ENCODE assay signal across 1 cellular context in the genomic region with DNA sequence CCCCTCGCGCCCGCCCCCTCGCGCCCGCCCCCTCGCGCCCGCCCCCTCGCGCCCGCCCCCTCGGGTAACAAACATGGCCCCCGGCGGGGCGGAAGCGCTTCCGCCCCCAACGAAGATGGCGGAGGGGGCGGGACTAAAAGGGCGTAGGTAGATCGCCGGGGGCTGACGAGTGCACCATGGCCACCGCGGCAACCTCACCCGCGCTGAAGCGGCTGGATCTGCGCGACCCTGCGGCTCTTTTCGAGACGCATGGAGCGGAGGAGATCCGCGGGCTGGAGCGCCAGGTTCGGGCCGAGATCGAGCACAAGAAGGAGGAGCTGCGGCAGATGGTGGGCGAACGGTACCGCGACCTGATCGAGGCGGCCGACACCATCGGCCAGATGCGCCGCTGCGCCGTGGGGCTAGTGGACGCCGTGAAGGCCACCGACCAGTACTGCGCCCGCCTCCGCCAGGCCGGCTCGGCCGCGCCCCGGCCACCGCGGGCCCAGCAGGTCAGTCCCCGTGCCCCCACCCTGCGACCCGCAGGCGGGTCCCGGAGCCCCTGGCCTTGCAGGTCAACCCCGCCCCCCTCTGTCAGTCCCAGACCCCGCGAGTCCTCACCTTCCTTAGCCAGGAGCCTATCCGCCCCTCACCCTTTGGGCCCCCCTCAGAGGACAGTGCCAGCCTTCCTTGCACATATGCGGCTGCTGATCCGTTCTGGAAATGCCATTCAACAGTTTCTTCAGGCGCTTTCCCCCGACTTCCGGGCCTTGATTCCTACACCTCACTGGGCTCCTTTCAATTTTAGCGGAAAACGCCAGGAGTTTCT.
TF ChIP-seq lines count a peak whose summit lies in the region.

A gene with protein sequence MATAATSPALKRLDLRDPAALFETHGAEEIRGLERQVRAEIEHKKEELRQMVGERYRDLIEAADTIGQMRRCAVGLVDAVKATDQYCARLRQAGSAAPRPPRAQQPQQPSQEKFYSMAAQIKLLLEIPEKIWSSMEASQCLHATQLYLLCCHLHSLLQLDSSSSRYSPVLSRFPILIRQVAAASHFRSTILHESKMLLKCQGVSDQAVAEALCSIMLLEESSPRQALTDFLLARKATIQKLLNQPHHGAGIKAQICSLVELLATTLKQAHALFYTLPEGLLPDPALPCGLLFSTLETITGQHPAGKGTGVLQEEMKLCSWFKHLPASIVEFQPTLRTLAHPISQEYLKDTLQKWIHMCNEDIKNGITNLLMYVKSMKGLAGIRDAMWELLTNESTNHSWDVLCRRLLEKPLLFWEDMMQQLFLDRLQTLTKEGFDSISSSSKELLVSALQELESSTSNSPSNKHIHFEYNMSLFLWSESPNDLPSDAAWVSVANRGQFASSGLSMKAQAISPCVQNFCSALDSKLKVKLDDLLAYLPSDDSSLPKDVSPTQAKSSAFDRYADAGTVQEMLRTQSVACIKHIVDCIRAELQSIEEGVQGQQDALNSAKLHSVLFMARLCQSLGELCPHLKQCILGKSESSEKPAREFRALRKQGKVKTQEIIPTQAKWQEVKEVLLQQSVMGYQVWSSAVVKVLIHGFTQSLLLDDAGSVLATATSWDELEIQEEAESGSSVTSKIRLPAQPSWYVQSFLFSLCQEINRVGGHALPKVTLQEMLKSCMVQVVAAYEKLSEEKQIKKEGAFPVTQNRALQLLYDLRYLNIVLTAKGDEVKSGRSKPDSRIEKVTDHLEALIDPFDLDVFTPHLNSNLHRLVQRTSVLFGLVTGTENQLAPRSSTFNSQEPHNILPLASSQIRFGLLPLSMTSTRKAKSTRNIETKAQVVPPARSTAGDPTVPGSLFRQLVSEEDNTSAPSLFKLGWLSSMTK (plus strand): TSS at position 162 of the 808 bp plus-strand sequence. CDS start 15 bp downstream, at position 177.

TF ChIP-seq in SK-N-SH, 30 proteins besides CTCF, POLR2A, EP300 and RAD21 (continued from another document):
- TF ChIP-seq, protein P1, sequence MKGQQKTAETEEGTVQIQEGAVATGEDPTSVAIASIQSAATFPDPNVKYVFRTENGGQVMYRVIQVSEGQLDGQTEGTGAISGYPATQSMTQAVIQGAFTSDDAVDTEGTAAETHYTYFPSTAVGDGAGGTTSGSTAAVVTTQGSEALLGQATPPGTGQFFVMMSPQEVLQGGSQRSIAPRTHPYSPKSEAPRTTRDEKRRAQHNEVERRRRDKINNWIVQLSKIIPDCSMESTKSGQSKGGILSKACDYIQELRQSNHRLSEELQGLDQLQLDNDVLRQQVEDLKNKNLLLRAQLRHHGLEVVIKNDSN (IDR thresholded peaks at IDR 0.05; ENCODE audit: borderline replicate concordance, low read depth): no peak
- TF ChIP-seq SIN3A (IDR thresholded peaks at IDR 0.05; ENCODE audit: borderline replicate concordance, low read depth, low read length) (0 out of 2 replicates have a peak, but pooled peaks have one; percentile 51), TAF1 (IDR thresholded peaks at IDR 0.05; ENCODE audit: borderline replicate concordance, low read depth, low read length) (peak; percentile 67), ELF1 (IDR thresholded peaks at IDR 0.05) (no peak), TEAD4 (IDR thresholded peaks at IDR 0.05; ENCODE audit: borderline replicate concordance, insufficient read depth) (no peak), NRF1 (IDR thresholded peaks at IDR 0.05; ENCODE audit: low read depth, low read length) (no peak), PBX3 (IDR thresholded peaks at IDR 0.05) (no peak; the same call in 1 of the 2 replicates), YY1 (IDR thresholded peaks at IDR 0.05; ENCODE audit: low read depth) (peak; percentile 99), GABPA (IDR thresholded peaks at IDR 0.05; ENCODE audit: low read depth) (peak; percentile 87), SMC3 (IDR thresholded peaks at IDR 0.05; ENCODE audit: low read depth, low read length) (no peak), EZH2phosphoT487 (IDR thresholded peaks at IDR 0.05; ENCODE audit: borderline replicate concordance, low read depth) (no peak), RFX5 (IDR thresholded peaks at IDR 0.05; ENCODE audit: low read length) (no peak), NFIC (IDR thresholded peaks at IDR 0.05; ENCODE audit: borderline replicate concordance) (no peak), GATA2 (CRISPR knock-in tag; IDR thresholded peaks at IDR 0.05) (no peak), FOXM1 (IDR thresholded peaks at IDR 0.05; ENCODE audit: low read depth) (no peak), FOSL2 (IDR thresholded peaks at IDR 0.05; ENCODE audit: borderline replicate concordance, low read depth) (no peak), TCF12 (IDR thresholded peaks at IDR 0.05) (no peak), MEF2A (IDR thresholded peaks at IDR 0.05; ENCODE audit: borderline replicate concordance, low read depth) (no peak)
- TF ChIP-seq, protein P2, sequence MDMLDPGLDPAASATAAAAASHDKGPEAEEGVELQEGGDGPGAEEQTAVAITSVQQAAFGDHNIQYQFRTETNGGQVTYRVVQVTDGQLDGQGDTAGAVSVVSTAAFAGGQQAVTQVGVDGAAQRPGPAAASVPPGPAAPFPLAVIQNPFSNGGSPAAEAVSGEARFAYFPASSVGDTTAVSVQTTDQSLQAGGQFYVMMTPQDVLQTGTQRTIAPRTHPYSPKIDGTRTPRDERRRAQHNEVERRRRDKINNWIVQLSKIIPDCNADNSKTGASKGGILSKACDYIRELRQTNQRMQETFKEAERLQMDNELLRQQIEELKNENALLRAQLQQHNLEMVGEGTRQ (IDR thresholded peaks at IDR 0.05; ENCODE audit: borderline replicate concordance, low read depth, low read length): no peak
- TF ChIP-seq, protein P3, sequence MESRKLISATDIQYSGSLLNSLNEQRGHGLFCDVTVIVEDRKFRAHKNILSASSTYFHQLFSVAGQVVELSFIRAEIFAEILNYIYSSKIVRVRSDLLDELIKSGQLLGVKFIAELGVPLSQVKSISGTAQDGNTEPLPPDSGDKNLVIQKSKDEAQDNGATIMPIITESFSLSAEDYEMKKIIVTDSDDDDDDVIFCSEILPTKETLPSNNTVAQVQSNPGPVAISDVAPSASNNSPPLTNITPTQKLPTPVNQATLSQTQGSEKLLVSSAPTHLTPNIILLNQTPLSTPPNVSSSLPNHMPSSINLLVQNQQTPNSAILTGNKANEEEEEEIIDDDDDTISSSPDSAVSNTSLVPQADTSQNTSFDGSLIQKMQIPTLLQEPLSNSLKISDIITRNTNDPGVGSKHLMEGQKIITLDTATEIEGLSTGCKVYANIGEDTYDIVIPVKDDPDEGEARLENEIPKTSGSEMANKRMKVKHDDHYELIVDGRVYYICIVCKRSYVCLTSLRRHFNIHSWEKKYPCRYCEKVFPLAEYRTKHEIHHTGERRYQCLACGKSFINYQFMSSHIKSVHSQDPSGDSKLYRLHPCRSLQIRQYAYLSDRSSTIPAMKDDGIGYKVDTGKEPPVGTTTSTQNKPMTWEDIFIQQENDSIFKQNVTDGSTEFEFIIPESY (IDR thresholded peaks at IDR 0.05; ENCODE audit: borderline replicate concordance, low read depth): no peak
- TF ChIP-seq, protein P4, sequence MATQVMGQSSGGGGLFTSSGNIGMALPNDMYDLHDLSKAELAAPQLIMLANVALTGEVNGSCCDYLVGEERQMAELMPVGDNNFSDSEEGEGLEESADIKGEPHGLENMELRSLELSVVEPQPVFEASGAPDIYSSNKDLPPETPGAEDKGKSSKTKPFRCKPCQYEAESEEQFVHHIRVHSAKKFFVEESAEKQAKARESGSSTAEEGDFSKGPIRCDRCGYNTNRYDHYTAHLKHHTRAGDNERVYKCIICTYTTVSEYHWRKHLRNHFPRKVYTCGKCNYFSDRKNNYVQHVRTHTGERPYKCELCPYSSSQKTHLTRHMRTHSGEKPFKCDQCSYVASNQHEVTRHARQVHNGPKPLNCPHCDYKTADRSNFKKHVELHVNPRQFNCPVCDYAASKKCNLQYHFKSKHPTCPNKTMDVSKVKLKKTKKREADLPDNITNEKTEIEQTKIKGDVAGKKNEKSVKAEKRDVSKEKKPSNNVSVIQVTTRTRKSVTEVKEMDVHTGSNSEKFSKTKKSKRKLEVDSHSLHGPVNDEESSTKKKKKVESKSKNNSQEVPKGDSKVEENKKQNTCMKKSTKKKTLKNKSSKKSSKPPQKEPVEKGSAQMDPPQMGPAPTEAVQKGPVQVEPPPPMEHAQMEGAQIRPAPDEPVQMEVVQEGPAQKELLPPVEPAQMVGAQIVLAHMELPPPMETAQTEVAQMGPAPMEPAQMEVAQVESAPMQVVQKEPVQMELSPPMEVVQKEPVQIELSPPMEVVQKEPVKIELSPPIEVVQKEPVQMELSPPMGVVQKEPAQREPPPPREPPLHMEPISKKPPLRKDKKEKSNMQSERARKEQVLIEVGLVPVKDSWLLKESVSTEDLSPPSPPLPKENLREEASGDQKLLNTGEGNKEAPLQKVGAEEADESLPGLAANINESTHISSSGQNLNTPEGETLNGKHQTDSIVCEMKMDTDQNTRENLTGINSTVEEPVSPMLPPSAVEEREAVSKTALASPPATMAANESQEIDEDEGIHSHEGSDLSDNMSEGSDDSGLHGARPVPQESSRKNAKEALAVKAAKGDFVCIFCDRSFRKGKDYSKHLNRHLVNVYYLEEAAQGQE (IDR thresholded peaks at IDR 0.05; ENCODE audit: low read depth, low read length): no peak
TF ChIP-seq in SK-N-SH: peak in this region for 9.
